16 cellular contexts compared by ENCODE assay signal in genomic region chr11:71183878-71184277, GRCh38.
DNase-seq lines count a peak whose midpoint lies in the region; ATAC-seq lines count a peak whose summit lies in the region.
"Had no signal": no experiment of that assay in that cellular context is flagged by ENCODE, and none has a peak within 500 bp of the region (broad histone marks: within the 10 kb centered on the region; RNA-seq: fewer than 3 reads in every experiment).

No MANE protein-coding gene starts in this region.

- H3K36me3 Mint-ChIP-seq in activated CD8-positive, alpha-beta memory T cell treated with anti-CD3 and anti-CD28 coated beads, Interleukin-2, amount 10 ng/mL, durations not matched to agents 7 days and 5 days: no peaks in the 10 kb centered on the region
- H3K36me3 Mint-ChIP-seq: CD4-positive, CD25-positive, alpha-beta regulatory T cell had no signal

- H3K4me1 Mint-ChIP-seq in activated CD8-positive, alpha-beta memory T cell treated with anti-CD3 and anti-CD28 coated beads, Interleukin-2, amount 10 ng/mL, durations not matched to agents 7 days and 5 days: no peaks in the 10 kb centered on the region
- H3K4me1 Mint-ChIP-seq: CD4-positive, CD25-positive, alpha-beta regulatory T cell had no signal

- H3K4me3 Mint-ChIP-seq in activated CD8-positive, alpha-beta memory T cell treated with anti-CD3 and anti-CD28 coated beads, Interleukin-2, amount 10 ng/mL, durations not matched to agents 7 days and 5 days: no peak overlapping the region
- H3K4me3 Mint-ChIP-seq: CD4-positive, CD25-positive, alpha-beta regulatory T cell; HFFc6 had no signal

- intact Hi-C loops in sciatic nerve (cut with DNase I): no loop called here

- DNase-seq in NCI-H524 (lab: John Stamatoyannopoulos, UW): peak; percentile 20 to 46
- no peak for DNase-seq in NCI-H524 treated with DMSO at 0.1 percent for 48 hours (lab: John Stamatoyannopoulos, UW)
- peak; percentile 91 for DNase-seq in NCI-H1105 treated with DMSO at 0.1 percent for 48 hours (lab: John Stamatoyannopoulos, UW)
- peak; percentile 42 for DNase-seq in NCI-H510A (lab: John Stamatoyannopoulos, UW)
- peak; percentile 45 for DNase-seq in sciatic nerve (ENCODE audit: low spot score)
- DNase-seq in activated CD8-positive, alpha-beta memory T cell treated with anti-CD3 and anti-CD28 coated beads, Interleukin-2, amount 10 ng/mL, durations not matched to agents 7 days and 5 days: no peak
- no peak for DNase-seq in SIG-M5 (lab: John Stamatoyannopoulos, UW)
- DNase-seq: ACHN; Calu3; CD4-positive, CD25-positive, alpha-beta regulatory T cell; HFFc6; MG63; NCI-H1436; NCI-H2029 treated with DMSO at 0.1 percent for 48 hours; Right ventricle myocardium superior had no signal

- H3K9me3 Mint-ChIP-seq in activated CD8-positive, alpha-beta memory T cell treated with anti-CD3 and anti-CD28 coated beads, Interleukin-2, amount 10 ng/mL, durations not matched to agents 7 days and 5 days (ENCODE audit: low read depth): no peaks in the 10 kb centered on the region
- H3K9me3 Mint-ChIP-seq: CD4-positive, CD25-positive, alpha-beta regulatory T cell had no signal

- H3K27me3 Mint-ChIP-seq in activated CD8-positive, alpha-beta memory T cell treated with anti-CD3 and anti-CD28 coated beads, Interleukin-2, amount 10 ng/mL, durations not matched to agents 7 days and 5 days: peaks cover 14% of the 10 kb centered on the region

- CTCF ChIA-PET in activated CD8-positive, alpha-beta memory T cell treated with anti-CD3 and anti-CD28 coated beads, Interleukin-2, amount 10 ng/mL, durations not matched to agents 7 days and 5 days (lab: Charles Lee): interaction anchor here (0.6 kb wide), 1 partner anchor 23 kb away, joined by 3 read pairs; no protein-coding TSS in a partner anchor

- ATAC-seq in sciatic nerve (no peak), HG02642 (IDR thresholded peaks at IDR 0.05; ENCODE audit: poor library complexity, unreplicated experiment) (no peak)
- no peak for ATAC-seq in activated CD8-positive, alpha-beta memory T cell treated with anti-CD3 and anti-CD28 coated beads, Interleukin-2, amount 10 ng/mL, durations not matched to agents 7 days and 5 days

- no peak overlapping the region for H3K27ac Mint-ChIP-seq in activated CD8-positive, alpha-beta memory T cell treated with anti-CD3 and anti-CD28 coated beads, Interleukin-2, amount 10 ng/mL, durations not matched to agents 7 days and 5 days
- H3K27ac Mint-ChIP-seq: CD4-positive, CD25-positive, alpha-beta regulatory T cell; HFFc6 had no signal

Comparison
In these comparisons a context has a peak if more than half of its experiments do, and no peak if none do; other contexts are left out.
1. DNase-seq: peak in NCI-H524 (2 of 2), NCI-H1105 treated with DMSO at 0.1 percent for 48 hours (single experiment), NCI-H510A (single experiment) and sciatic nerve (single experiment); none in NCI-H524 treated with DMSO at 0.1 percent for 48 hours (single experiment), activated CD8-positive, alpha-beta memory T cell treated with anti-CD3 and anti-CD28 coated beads, Interleukin-2, amount 10 ng/mL, durations not matched to agents 7 days and 5 days (single experiment) and SIG-M5 (single experiment).